Comparison of ENCODE assay signal across 14 cellular contexts in genomic region chr18:71743634-71744033, GRCh38.
DNase-seq lines count a peak whose midpoint lies in the region; TF ChIP-seq lines count a peak whose summit lies in the region.
"Had no signal": no experiment of that assay in that cellular context is flagged by ENCODE, and none has a peak within 500 bp of the region (broad histone marks: within the 10 kb centered on the region; RNA-seq: fewer than 3 reads in every experiment).

No MANE protein-coding gene starts in this region.

- no peaks in the 10 kb centered on the region for H3K9me2 ChIP-seq in MM.1S (replicated peaks; ENCODE audit: insufficient read depth, low read length)
- no peaks in the 10 kb centered on the region for H3K9me2 ChIP-seq in SU-DHL-6 (replicated peaks; ENCODE audit: insufficient read depth, low read length)

- in situ Hi-C loops in KBM-7 (cut with MboI; ENCODE audit: low pct_unique_long_range_greater_than_20kb, low sequenced_read_pairs), result no loop called here

- H3K4me2 ChIP-seq in MM.1S (ENCODE audit: low read depth, low read length) (peak overlapping the region; percentile 48; the same call in 1 of the 2 replicates), SU-DHL-6 (ENCODE audit: low read depth, low read length, poor library complexity, severe bottlenecking) (no peak overlapping the region)
- H3K4me2 ChIP-seq: BLaER1 had no signal

- H4K20me1 ChIP-seq in MM.1S (ENCODE audit: insufficient read depth, low read length), result no peaks in the 10 kb centered on the region
- no peaks in the 10 kb centered on the region for H4K20me1 ChIP-seq in SU-DHL-6 (ENCODE audit: low read depth, low read length)
- H4K20me1 ChIP-seq: BLaER1 had no signal

- no peaks in the 10 kb centered on the region for H3K9me3 ChIP-seq in MM.1S (replicated peaks; ENCODE audit: insufficient read depth, low read length)
- H3K9me3 ChIP-seq in SU-DHL-6 (ENCODE audit: insufficient read depth, low read length), result peaks cover 5% of the 10 kb centered on the region; the same call in 1 of the 2 replicates
- H3K9me3 ChIP-seq: BLaER1, HAP-1 had no signal

- H3K27me3 ChIP-seq in MM.1S (replicated peaks; ENCODE audit: insufficient read depth, low read length) (no peaks in the 10 kb centered on the region), SU-DHL-6 (ENCODE audit: low read length) (no peaks in the 10 kb centered on the region)
- H3K27me3 ChIP-seq: BLaER1 had no signal

- 0 out of 2 replicates have a peak overlapping the region, but pooled peaks have one; percentile 46 for H2AFZ ChIP-seq in MM.1S (ENCODE audit: low read length)
- peak overlapping the region; percentile 6 for H2AFZ ChIP-seq in SU-DHL-6 (ENCODE audit: low read depth, low read length, severe bottlenecking)

- peak; percentile 17 for DNase-seq in DMS53 (lab: John Stamatoyannopoulos, UW)
- no peak for DNase-seq in DMS53 treated with DMSO at 0.1 percent for 48 hours (lab: John Stamatoyannopoulos, UW; ENCODE audit: unreplicated experiment)
- DNase-seq in MM.1S, result peak; percentile 49
- DNase-seq in KBM-7, result no peak
- DNase-seq in COLO829 (ENCODE audit: low spot score), result no peak
- no peak for DNase-seq in anterior cingulate cortex (lab: John Stamatoyannopoulos, UW)
- DNase-seq: Calu3; CD4-positive, alpha-beta memory T cell; IMR-90 had no signal

- peak overlapping the region; percentile 25 for H3K4me3 ChIP-seq in MM.1S (ENCODE audit: low read length)
- no peak overlapping the region for H3K4me3 ChIP-seq in SU-DHL-6 (ENCODE audit: insufficient read depth, low read length, poor library complexity, severe bottlenecking)
- H3K4me3 ChIP-seq: BLaER1, HAP-1, K562 had no signal

- TF ChIP-seq CTCF in MM.1S (IDR thresholded peaks at IDR 0.05; ENCODE audit: low read length), result no peak
- no peak for TF ChIP-seq CTCF in SU-DHL-6 (IDR thresholded peaks at IDR 0.05; ENCODE audit: insufficient read depth, low read length, poor library complexity, severe bottlenecking)

- H3K27ac ChIP-seq in MM.1S (ENCODE audit: low read length), result peak overlapping the region; percentile 11; the same call in 1 of the 2 replicates
- H3K27ac ChIP-seq in SU-DHL-6 (ENCODE audit: low read depth, low read length), result no peak overlapping the region
- H3K27ac ChIP-seq: 22Rv1, BLaER1 had no signal

- H3K36me3 ChIP-seq in MM.1S (replicated peaks; ENCODE audit: insufficient read depth, low read length), result no peaks in the 10 kb centered on the region
- peaks cover 4% of the 10 kb centered on the region; the same call in 1 of the 2 replicates for H3K36me3 ChIP-seq in SU-DHL-6 (ENCODE audit: low read length)
- H3K36me3 ChIP-seq: BLaER1, HAP-1 had no signal

- H3F3A ChIP-seq in MM.1S (ENCODE audit: insufficient read depth, low read length) (no peaks in the 10 kb centered on the region), SU-DHL-6 (ENCODE audit: insufficient read depth) (no peaks in the 10 kb centered on the region)

- H3K9ac ChIP-seq in MM.1S (ENCODE audit: low read length), result peak overlapping the region; percentile 36; the same call in 1 of the 2 replicates
- no peak overlapping the region for H3K9ac ChIP-seq in SU-DHL-6 (ENCODE audit: low read length)
- H3K9ac ChIP-seq: BLaER1 had no signal

- H3K4me1 ChIP-seq in MM.1S (ENCODE audit: low read length), result no peaks in the 10 kb centered on the region
- H3K4me1 ChIP-seq: BLaER1, HAP-1 had no signal

- H3K79me2 ChIP-seq in MM.1S (ENCODE audit: low read length) (no peaks in the 10 kb centered on the region), SU-DHL-6 (ENCODE audit: insufficient read depth, low read length) (no peaks in the 10 kb centered on the region)

Comparison
In these comparisons a context has a peak if more than half of its experiments do, and no peak if none do; other contexts are left out.
1. DNase-seq: peak in DMS53 (single experiment) and MM.1S (single experiment); none in DMS53 treated with DMSO at 0.1 percent for 48 hours (single experiment), KBM-7 (single experiment), COLO829 (single experiment) and anterior cingulate cortex (0 of 58).